ENCODE assay signal across 9 cellular contexts in genomic region chr2:198400999-198401398, GRCh38.
"Had no signal": no experiment of that assay in that cellular context is flagged by ENCODE, and none has a peak within 500 bp of the region (broad histone marks: within the 10 kb centered on the region; RNA-seq: fewer than 3 reads in every experiment).

No MANE protein-coding gene starts in this region.

- ATAC-seq: GM23338, K562 had no signal

- FAIRE-seq: H1, H54, K562 had no signal

- H3K27ac ChIP-seq: HL-60 had no signal

- H3K4me3 ChIP-seq: GM23338, K562 had no signal

- H3K4me2 ChIP-seq: GM23338 had no signal

- H2AFZ ChIP-seq: GM23338 had no signal

- DNase-seq: H9, HCEC 1CT, IMR-90, KG1 had no signal
